Comparison of ENCODE assay signal across 1 cellular context in genomic region chr5:108484035-108484434, GRCh38.
TF ChIP-seq lines count a peak whose summit lies in the region.

No MANE protein-coding gene starts in this region.

TF ChIP-seq in K562, 482 proteins besides CTCF, POLR2A, EP300 and RAD21 (continued from another document):
- TF ChIP-seq SFPQ (IDR thresholded peaks at IDR 0.05; ENCODE audit: low read depth, low read length) (no peak), ZNF518B (CRISPR knock-in tag; IDR thresholded peaks at IDR 0.05) (no peak), GATA2 (CRISPR knock-in tag; IDR thresholded peaks at IDR 0.05) (no peak), MAFF (IDR thresholded peaks at IDR 0.05; ENCODE audit: low read length) (0 out of 2 replicates have a peak, but pooled peaks have one; percentile 3), TCF3 (CRISPR knock-in tag; IDR thresholded peaks at IDR 0.05) (0 out of 2 replicates have a peak, but pooled peaks have one; percentile 12), MAFG (tag; conservative IDR thresholded peaks at IDR 0.05) (peak; percentile 81), NFE2L1 (tag; IDR thresholded peaks at IDR 0.05; ENCODE audit: borderline replicate concordance, low read depth) (peak; percentile 12; the same call in 1 of the 2 replicates), ARID1B (IDR thresholded peaks at IDR 0.05) (0 out of 2 replicates have a peak, but pooled peaks have one; percentile 25)
